In genomic region chr9:137242329-137243204, GRCh38 we compare ENCODE assay signal across 1 cellular context.
TF ChIP-seq lines count a peak whose summit lies in the region.

No MANE protein-coding gene starts in this region.

TF ChIP-seq in endothelial cell of umbilical vein, 7 proteins besides CTCF, POLR2A, EP300 and RAD21:
- TF ChIP-seq MAX (IDR thresholded peaks at IDR 0.05; ENCODE audit: insufficient read depth, insufficient read length) (no peak), MYC (IDR thresholded peaks at IDR 0.05; ENCODE audit: low read depth, low read length) (no peak)
